In the genomic region with DNA sequence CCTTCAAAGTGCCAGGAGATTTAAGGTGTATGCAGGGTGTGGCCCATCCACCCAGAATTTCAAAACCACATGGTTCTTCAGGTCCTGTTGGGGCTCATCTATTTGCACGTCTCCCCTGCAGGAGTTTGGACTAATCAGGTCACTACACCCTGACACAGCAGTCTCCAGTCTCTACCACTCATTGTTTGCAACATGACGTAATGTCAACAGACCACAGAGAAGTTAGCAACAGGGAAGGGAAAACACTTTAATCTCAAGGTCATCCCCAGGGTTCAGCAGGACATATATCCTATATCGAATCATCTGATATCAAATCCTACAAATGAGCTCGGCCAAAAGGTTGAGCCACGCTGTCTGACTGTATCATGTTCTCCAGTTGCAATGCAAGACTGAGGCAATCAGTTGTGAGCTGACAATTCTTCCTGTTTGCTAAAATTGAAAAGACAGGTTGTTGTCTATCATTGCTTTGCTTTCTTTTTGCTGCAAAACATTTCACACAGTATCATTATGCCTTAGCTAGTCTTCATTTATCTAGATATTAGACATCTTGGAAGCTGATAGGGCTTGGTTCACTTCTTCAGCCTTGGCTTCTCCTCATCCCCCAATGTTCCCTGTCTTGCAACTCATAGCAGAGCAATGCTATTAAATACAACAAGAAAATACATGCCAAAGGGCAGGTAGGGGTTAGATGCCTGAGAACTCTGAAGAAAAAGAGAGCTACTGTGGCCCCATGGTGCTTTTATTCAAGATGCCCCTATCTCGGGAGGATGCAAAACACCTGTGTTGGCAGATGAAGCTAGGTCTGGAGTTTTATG, we compare ENCODE assay signal across 1 cellular context.
A peak's percentile ranks its signal among the peaks of the same experiment; 100 is the strongest.
TF ChIP-seq lines count a peak whose summit lies in the region.

No MANE protein-coding gene starts in this region.

TF ChIP-seq in HepG2, 621 proteins besides CTCF, POLR2A, EP300 and RAD21 (continued from another document and continues in another):
- TF ChIP-seq, protein P1, sequence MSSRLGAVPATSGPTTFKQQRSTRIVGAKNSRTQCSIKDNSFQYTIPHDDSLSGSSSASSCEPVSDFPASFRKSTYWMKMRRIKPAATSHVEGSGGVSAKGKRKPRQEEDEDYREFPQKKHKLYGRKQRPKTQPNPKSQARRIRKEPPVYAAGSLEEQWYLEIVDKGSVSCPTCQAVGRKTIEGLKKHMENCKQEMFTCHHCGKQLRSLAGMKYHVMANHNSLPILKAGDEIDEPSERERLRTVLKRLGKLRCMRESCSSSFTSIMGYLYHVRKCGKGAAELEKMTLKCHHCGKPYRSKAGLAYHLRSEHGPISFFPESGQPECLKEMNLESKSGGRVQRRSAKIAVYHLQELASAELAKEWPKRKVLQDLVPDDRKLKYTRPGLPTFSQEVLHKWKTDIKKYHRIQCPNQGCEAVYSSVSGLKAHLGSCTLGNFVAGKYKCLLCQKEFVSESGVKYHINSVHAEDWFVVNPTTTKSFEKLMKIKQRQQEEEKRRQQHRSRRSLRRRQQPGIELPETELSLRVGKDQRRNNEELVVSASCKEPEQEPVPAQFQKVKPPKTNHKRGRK (CRISPR knock-in tag; IDR thresholded peaks at IDR 0.05), result no peak
- TF ChIP-seq ZNF296 (CRISPR knock-in tag; conservative IDR thresholded peaks at IDR 0.05) (no peak), MIXL1 (CRISPR knock-in tag; IDR thresholded peaks at IDR 0.05) (peak; percentile 66), CBFB (CRISPR knock-in tag; IDR thresholded peaks at IDR 0.05) (no peak), ZNF333 (CRISPR knock-in tag; IDR thresholded peaks at IDR 0.05; ENCODE audit: borderline replicate concordance) (no peak), ZNF598 (CRISPR knock-in tag; IDR thresholded peaks at IDR 0.05; ENCODE audit: borderline replicate concordance) (no peak), NR2F1 (CRISPR knock-in tag; IDR thresholded peaks at IDR 0.05) (no peak), SOX13 (IDR thresholded peaks at IDR 0.05) (0 out of 2 replicates have a peak, but pooled peaks have one; percentile 28), SOX13 (CRISPR knock-in tag; conservative IDR thresholded peaks at IDR 0.05 in 1 of 2, IDR thresholded peaks at IDR 0.05 in 1 of 2) (peak in 1 of 2 experiments; percentile 74; a peak in 2 of 4 replicates), HOXA3 (CRISPR knock-in tag; IDR thresholded peaks at IDR 0.05) (peak; percentile 73; the same call in 1 of the 2 replicates), KDM3A (CRISPR knock-in tag; IDR thresholded peaks at IDR 0.05; ENCODE audit: low read depth) (no peak), PPARG (CRISPR knock-in tag; conservative IDR thresholded peaks at IDR 0.05) (no peak), NFKB2 (CRISPR knock-in tag; IDR thresholded peaks at IDR 0.05; ENCODE audit: borderline replicate concordance) (no peak), MED8 (CRISPR knock-in tag; IDR thresholded peaks at IDR 0.05; ENCODE audit: insufficient replicate concordance) (no peak), POLR2AphosphoS5 (IDR thresholded peaks at IDR 0.05; ENCODE audit: low read depth, low read length) (no peak), NR2F2 (IDR thresholded peaks at IDR 0.05; ENCODE audit: borderline replicate concordance, low read depth) (no peak), ZNF567 (CRISPR knock-in tag; IDR thresholded peaks at IDR 0.05; ENCODE audit: borderline replicate concordance) (no peak), KDM1A (CRISPR knock-in tag; IDR thresholded peaks at IDR 0.05) (no peak), RARA (CRISPR knock-in tag; IDR thresholded peaks at IDR 0.05) (peak; percentile 87), BRCA1 (CRISPR knock-in tag; IDR thresholded peaks at IDR 0.05) (0 out of 2 replicates have a peak, but pooled peaks have one; percentile 59), TBX3 (IDR thresholded peaks at IDR 0.05; ENCODE audit: borderline replicate concordance) (no peak), ZNF143 (CRISPR knock-in tag; IDR thresholded peaks at IDR 0.05) (no peak), ZNF766 (CRISPR knock-in tag; IDR thresholded peaks at IDR 0.05; ENCODE audit: borderline replicate concordance) (no peak), TAF15 (IDR thresholded peaks at IDR 0.05; ENCODE audit: low read depth, low read length, poor library complexity, severe bottlenecking) (no peak), MYC (CRISPR knock-in tag; IDR thresholded peaks at IDR 0.05; ENCODE audit: borderline replicate concordance) (no peak), SMYD3 (CRISPR knock-in tag; IDR thresholded peaks at IDR 0.05) (no peak), THAP11 (CRISPR knock-in tag; IDR thresholded peaks at IDR 0.05) (peak; percentile 31; the same call in 1 of the 2 replicates), YEATS4 (CRISPR knock-in tag; IDR thresholded peaks at IDR 0.05; ENCODE audit: borderline replicate concordance) (peak; percentile 44; the same call in 1 of the 2 replicates), REXO4 (CRISPR knock-in tag; IDR thresholded peaks at IDR 0.05; ENCODE audit: borderline replicate concordance) (no peak), MBNL3 (CRISPR knock-in tag; conservative IDR thresholded peaks at IDR 0.05) (no peak), PRPF4 (IDR thresholded peaks at IDR 0.05; ENCODE audit: low read depth, low read length, poor library complexity, severe bottlenecking) (no peak), FOXA3 (CRISPR knock-in tag; IDR thresholded peaks at IDR 0.05) (peak; percentile 97), DNMT1 (CRISPR knock-in tag; IDR thresholded peaks at IDR 0.05) (no peak), HOXA9 (CRISPR knock-in tag; IDR thresholded peaks at IDR 0.05; ENCODE audit: borderline replicate concordance) (no peak), ZNF564 (CRISPR knock-in tag; IDR thresholded peaks at IDR 0.05) (no peak)
- TF ChIP-seq, protein P2, sequence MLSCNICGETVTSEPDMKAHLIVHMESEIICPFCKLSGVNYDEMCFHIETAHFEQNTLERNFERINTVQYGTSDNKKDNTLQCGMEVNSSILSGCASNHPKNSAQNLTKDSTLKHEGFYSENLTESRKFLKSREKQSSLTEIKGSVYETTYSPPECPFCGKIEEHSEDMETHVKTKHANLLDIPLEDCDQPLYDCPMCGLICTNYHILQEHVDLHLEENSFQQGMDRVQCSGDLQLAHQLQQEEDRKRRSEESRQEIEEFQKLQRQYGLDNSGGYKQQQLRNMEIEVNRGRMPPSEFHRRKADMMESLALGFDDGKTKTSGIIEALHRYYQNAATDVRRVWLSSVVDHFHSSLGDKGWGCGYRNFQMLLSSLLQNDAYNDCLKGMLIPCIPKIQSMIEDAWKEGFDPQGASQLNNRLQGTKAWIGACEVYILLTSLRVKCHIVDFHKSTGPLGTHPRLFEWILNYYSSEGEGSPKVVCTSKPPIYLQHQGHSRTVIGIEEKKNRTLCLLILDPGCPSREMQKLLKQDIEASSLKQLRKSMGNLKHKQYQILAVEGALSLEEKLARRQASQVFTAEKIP (CRISPR knock-in tag; IDR thresholded peaks at IDR 0.05; ENCODE audit: borderline replicate concordance), result no peak
- TF ChIP-seq, protein P3, sequence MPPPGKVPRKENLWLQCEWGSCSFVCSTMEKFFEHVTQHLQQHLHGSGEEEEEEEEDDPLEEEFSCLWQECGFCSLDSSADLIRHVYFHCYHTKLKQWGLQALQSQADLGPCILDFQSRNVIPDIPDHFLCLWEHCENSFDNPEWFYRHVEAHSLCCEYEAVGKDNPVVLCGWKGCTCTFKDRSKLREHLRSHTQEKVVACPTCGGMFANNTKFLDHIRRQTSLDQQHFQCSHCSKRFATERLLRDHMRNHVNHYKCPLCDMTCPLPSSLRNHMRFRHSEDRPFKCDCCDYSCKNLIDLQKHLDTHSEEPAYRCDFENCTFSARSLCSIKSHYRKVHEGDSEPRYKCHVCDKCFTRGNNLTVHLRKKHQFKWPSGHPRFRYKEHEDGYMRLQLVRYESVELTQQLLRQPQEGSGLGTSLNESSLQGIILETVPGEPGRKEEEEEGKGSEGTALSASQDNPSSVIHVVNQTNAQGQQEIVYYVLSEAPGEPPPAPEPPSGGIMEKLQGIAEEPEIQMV (CRISPR knock-in tag; IDR thresholded peaks at IDR 0.05; ENCODE audit: low read depth), result no peak
- TF ChIP-seq, protein P4, sequence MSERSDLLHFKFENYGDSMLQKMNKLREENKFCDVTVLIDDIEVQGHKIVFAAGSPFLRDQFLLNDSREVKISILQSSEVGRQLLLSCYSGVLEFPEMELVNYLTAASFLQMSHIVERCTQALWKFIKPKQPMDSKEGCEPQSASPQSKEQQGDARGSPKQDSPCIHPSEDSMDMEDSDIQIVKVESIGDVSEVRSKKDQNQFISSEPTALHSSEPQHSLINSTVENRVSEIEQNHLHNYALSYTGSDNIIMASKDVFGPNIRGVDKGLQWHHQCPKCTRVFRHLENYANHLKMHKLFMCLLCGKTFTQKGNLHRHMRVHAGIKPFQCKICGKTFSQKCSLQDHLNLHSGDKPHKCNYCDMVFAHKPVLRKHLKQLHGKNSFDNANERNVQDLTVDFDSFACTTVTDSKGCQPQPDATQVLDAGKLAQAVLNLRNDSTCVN (CRISPR knock-in tag; IDR thresholded peaks at IDR 0.05; ENCODE audit: borderline replicate concordance), result no peak
- TF ChIP-seq, protein P5, sequence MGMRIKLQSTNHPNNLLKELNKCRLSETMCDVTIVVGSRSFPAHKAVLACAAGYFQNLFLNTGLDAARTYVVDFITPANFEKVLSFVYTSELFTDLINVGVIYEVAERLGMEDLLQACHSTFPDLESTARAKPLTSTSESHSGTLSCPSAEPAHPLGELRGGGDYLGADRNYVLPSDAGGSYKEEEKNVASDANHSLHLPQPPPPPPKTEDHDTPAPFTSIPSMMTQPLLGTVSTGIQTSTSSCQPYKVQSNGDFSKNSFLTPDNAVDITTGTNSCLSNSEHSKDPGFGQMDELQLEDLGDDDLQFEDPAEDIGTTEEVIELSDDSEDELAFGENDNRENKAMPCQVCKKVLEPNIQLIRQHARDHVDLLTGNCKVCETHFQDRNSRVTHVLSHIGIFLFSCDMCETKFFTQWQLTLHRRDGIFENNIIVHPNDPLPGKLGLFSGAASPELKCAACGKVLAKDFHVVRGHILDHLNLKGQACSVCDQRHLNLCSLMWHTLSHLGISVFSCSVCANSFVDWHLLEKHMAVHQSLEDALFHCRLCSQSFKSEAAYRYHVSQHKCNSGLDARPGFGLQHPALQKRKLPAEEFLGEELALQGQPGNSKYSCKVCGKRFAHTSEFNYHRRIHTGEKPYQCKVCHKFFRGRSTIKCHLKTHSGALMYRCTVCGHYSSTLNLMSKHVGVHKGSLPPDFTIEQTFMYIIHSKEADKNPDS (CRISPR knock-in tag; IDR thresholded peaks at IDR 0.05), result no peak
- TF ChIP-seq, protein P6, sequence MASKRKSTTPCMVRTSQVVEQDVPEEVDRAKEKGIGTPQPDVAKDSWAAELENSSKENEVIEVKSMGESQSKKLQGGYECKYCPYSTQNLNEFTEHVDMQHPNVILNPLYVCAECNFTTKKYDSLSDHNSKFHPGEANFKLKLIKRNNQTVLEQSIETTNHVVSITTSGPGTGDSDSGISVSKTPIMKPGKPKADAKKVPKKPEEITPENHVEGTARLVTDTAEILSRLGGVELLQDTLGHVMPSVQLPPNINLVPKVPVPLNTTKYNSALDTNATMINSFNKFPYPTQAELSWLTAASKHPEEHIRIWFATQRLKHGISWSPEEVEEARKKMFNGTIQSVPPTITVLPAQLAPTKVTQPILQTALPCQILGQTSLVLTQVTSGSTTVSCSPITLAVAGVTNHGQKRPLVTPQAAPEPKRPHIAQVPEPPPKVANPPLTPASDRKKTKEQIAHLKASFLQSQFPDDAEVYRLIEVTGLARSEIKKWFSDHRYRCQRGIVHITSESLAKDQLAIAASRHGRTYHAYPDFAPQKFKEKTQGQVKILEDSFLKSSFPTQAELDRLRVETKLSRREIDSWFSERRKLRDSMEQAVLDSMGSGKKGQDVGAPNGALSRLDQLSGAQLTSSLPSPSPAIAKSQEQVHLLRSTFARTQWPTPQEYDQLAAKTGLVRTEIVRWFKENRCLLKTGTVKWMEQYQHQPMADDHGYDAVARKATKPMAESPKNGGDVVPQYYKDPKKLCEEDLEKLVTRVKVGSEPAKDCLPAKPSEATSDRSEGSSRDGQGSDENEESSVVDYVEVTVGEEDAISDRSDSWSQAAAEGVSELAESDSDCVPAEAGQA (IDR thresholded peaks at IDR 0.05; ENCODE audit: low read depth), result no peak; the same call in 1 of the 2 replicates
- TF ChIP-seq, protein P6 (CRISPR knock-in tag; IDR thresholded peaks at IDR 0.05; ENCODE audit: borderline replicate concordance), result no peak
- TF ChIP-seq, protein P7, sequence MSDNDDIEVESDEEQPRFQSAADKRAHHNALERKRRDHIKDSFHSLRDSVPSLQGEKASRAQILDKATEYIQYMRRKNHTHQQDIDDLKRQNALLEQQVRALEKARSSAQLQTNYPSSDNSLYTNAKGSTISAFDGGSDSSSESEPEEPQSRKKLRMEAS (IDR thresholded peaks at IDR 0.05), result peak; percentile 39; the same call in 1 of the 2 replicates
- TF ChIP-seq, protein P8, sequence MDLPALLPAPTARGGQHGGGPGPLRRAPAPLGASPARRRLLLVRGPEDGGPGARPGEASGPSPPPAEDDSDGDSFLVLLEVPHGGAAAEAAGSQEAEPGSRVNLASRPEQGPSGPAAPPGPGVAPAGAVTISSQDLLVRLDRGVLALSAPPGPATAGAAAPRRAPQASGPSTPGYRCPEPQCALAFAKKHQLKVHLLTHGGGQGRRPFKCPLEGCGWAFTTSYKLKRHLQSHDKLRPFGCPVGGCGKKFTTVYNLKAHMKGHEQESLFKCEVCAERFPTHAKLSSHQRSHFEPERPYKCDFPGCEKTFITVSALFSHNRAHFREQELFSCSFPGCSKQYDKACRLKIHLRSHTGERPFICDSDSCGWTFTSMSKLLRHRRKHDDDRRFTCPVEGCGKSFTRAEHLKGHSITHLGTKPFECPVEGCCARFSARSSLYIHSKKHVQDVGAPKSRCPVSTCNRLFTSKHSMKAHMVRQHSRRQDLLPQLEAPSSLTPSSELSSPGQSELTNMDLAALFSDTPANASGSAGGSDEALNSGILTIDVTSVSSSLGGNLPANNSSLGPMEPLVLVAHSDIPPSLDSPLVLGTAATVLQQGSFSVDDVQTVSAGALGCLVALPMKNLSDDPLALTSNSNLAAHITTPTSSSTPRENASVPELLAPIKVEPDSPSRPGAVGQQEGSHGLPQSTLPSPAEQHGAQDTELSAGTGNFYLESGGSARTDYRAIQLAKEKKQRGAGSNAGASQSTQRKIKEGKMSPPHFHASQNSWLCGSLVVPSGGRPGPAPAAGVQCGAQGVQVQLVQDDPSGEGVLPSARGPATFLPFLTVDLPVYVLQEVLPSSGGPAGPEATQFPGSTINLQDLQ (CRISPR knock-in tag; IDR thresholded peaks at IDR 0.05), result no peak
